Comparison of ENCODE assay signal across 8 cellular contexts in genomic region chr12:65169311-65170244, GRCh38. TPM values are rescaled to one million over a fixed set of nuclear protein-coding genes. Genes with fewer than 3 reads are reported as not detected.
DNase-seq lines count a peak whose midpoint lies in the region; ATAC-seq and TF ChIP-seq lines count a peak whose summit lies in the region.

Gene LEMD3 (plus strand): TSS chr12:65169583. CDS start chr12:65169597, 14 bp downstream.

- peak within 1 kb of the TSS; percentile 56 for H3K27ac ChIP-seq in RWPE2 (ENCODE audit: poor library complexity, severe bottlenecking)

- H3K4me3 Mint-ChIP-seq in activated T-helper 2 cell treated with anti-CD3 and anti-CD28 coated beads, Interferon-gamma antibody, Interleukin-2, Interleukin-4, amounts not matched to agents 10 μg/mL and 5 μg/mL and 100 μg/mL, durations not matched to agents 14 hours and 24 hours and 36 hours (ENCODE audit: low read depth) = peak within 1 kb of the TSS; percentile 99
- H3K4me3 Mint-ChIP-seq in naive thymus-derived CD8-positive, alpha-beta T cell = peak within 1 kb of the TSS; percentile 92 to 100 (median 100)
- H3K4me3 Mint-ChIP-seq in stimulated activated naive B cell treated with anti-CD40 and anti-IgM and Interleukin-4, amounts not matched to agents 10 μg/mL and 1 μg/mL and 100 μg/mL, for 72 hours = peak within 1 kb of the TSS; percentile 94 to 96

- peaks cover 43% of the 10 kb centered on the region for H4K20me1 ChIP-seq in Loucy (ENCODE audit: insufficient read depth, low read length, poor library complexity, severe bottlenecking)

- peak within 1 kb of the TSS; percentile 86 for H3K4me2 ChIP-seq in Loucy (ENCODE audit: low read depth, low read length, poor library complexity, severe bottlenecking)

- H3K27me3 Mint-ChIP-seq in activated T-helper 2 cell treated with anti-CD3 and anti-CD28 coated beads, Interferon-gamma antibody, Interleukin-2, Interleukin-4, amounts not matched to agents 10 μg/mL and 5 μg/mL and 100 μg/mL, durations not matched to agents 14 hours and 24 hours and 36 hours (ENCODE audit: low read depth) = peaks cover 2% of the 10 kb centered on the region
- peaks cover 0 to 6% (median 0%) of the 10 kb centered on the region in 5 donors for H3K27me3 Mint-ChIP-seq in naive thymus-derived CD8-positive, alpha-beta T cell
- peaks cover 3 to 5% of the 10 kb centered on the region in 2 donors for H3K27me3 Mint-ChIP-seq in stimulated activated naive B cell treated with anti-CD40 and anti-IgM and Interleukin-4, amounts not matched to agents 10 μg/mL and 1 μg/mL and 100 μg/mL, for 72 hours

- DNase-seq in ELR (ENCODE audit: low read depth) (peak; percentile 91), H7 (peak; percentile 94), RWPE2 (ENCODE audit: low spot score) (peak; percentile 94), fibroblast of mammary gland (ENCODE audit: low read depth) (peak; percentile 85)
- peak; percentile 88 for DNase-seq in activated T-helper 2 cell treated with anti-CD3 and anti-CD28 coated beads, Interferon-gamma antibody, Interleukin-2, Interleukin-4, amounts not matched to agents 10 μg/mL and 5 μg/mL and 100 μg/mL, durations not matched to agents 14 hours and 24 hours and 36 hours (ENCODE audit: low spot score)
- DNase-seq in naive thymus-derived CD8-positive, alpha-beta T cell = peak; percentile 88 to 97 (median 94)
- DNase-seq in stimulated activated naive B cell treated with anti-CD40 and anti-IgM and Interleukin-4, amounts not matched to agents 10 μg/mL and 1 μg/mL and 100 μg/mL, for 72 hours = peak; percentile 86

- no peaks in the 10 kb centered on the region for H3K9me2 ChIP-seq in Loucy (replicated peaks; ENCODE audit: low read depth, low read length)

- ATAC-seq in RWPE2 (ENCODE audit: low read depth) = peak; percentile 89
- peak; percentile 92 to 94 for ATAC-seq in naive thymus-derived CD8-positive, alpha-beta T cell
- ATAC-seq in stimulated activated naive B cell treated with anti-CD40 and anti-IgM and Interleukin-4, amounts not matched to agents 10 μg/mL and 1 μg/mL and 100 μg/mL, for 72 hours (replicated peaks) = peak; percentile 95 to 97

- H3K9me3 Mint-ChIP-seq in activated T-helper 2 cell treated with anti-CD3 and anti-CD28 coated beads, Interferon-gamma antibody, Interleukin-2, Interleukin-4, amounts not matched to agents 10 μg/mL and 5 μg/mL and 100 μg/mL, durations not matched to agents 14 hours and 24 hours and 36 hours = no peaks in the 10 kb centered on the region
- H3K9me3 Mint-ChIP-seq in naive thymus-derived CD8-positive, alpha-beta T cell = no peaks in the 10 kb centered on the region
- H3K9me3 Mint-ChIP-seq in stimulated activated naive B cell treated with anti-CD40 and anti-IgM and Interleukin-4, amounts not matched to agents 10 μg/mL and 1 μg/mL and 100 μg/mL, for 72 hours = no peaks in the 10 kb centered on the region

- peak within 1 kb of the TSS; percentile 90 for H3K9ac ChIP-seq in Loucy (ENCODE audit: low read depth, low read length, poor library complexity, severe bottlenecking)

- H3K27me3 ChIP-seq in H7 (ENCODE audit: control insufficient read depth, insufficient read depth, low read length) = no peaks in the 10 kb centered on the region; the same call in 1 of the 2 replicates
- H3K27me3 ChIP-seq in Loucy (ENCODE audit: insufficient read depth, low read length, poor library complexity, severe bottlenecking) = peaks cover 4% of the 10 kb centered on the region
- H3K27me3 ChIP-seq in RWPE2 (ENCODE audit: insufficient read depth, poor library complexity, severe bottlenecking) = no peaks in the 10 kb centered on the region

- H3K9me3 ChIP-seq in Loucy (ENCODE audit: insufficient read depth, low read depth, low read length) (no peaks in the 10 kb centered on the region), RWPE2 (ENCODE audit: severe bottlenecking) (no peaks in the 10 kb centered on the region)

- no peaks in the 10 kb centered on the region for H3F3A ChIP-seq in Loucy (ENCODE audit: low read depth)

- H3K4me1 ChIP-seq in Loucy (ENCODE audit: insufficient read depth, low read length, poor library complexity, severe bottlenecking) = peaks cover 28% of the 10 kb centered on the region
- H3K4me1 ChIP-seq in RWPE2 (ENCODE audit: insufficient read depth, poor library complexity, severe bottlenecking) = peaks cover 24% of the 10 kb centered on the region

- no peaks in the 10 kb centered on the region for H3K36me3 ChIP-seq in H7 (replicated peaks; ENCODE audit: control insufficient read depth, insufficient read depth, low read length)
- H3K36me3 ChIP-seq in Loucy (ENCODE audit: insufficient read depth, low read length) = no peaks in the 10 kb centered on the region
- peaks cover 27% of the 10 kb centered on the region for H3K36me3 ChIP-seq in RWPE2 (ENCODE audit: low read depth)

- peak within 1 kb of the TSS; percentile 98 for H2AFZ ChIP-seq in Loucy (ENCODE audit: low read length)

- peaks cover 63% of the 10 kb centered on the region for H3K79me2 ChIP-seq in Loucy (ENCODE audit: insufficient read depth, low read length)

- intact Hi-C loops in activated T-helper 2 cell treated with anti-CD3 and anti-CD28 coated beads, Interferon-gamma antibody, Interleukin-2, Interleukin-4, amounts not matched to agents 10 μg/mL and 5 μg/mL and 100 μg/mL, durations not matched to agents 14 hours and 24 hours and 36 hours (cut with micrococcal nuclease) = loop anchor here (1.0 to 2.0 kb wide), 4 partner anchors 13 to 559 kb away; partner anchors contain the start of gene RASSF3

- TF ChIP-seq CTCF in Loucy (conservative IDR thresholded peaks at IDR 0.05; ENCODE audit: low read length) = no peak
- no peak for TF ChIP-seq CTCF in RWPE2 (IDR thresholded peaks at IDR 0.05; ENCODE audit: poor library complexity, severe bottlenecking)
- TF ChIP-seq CTCF in fibroblast of mammary gland (conservative IDR thresholded peaks at IDR 0.05; ENCODE audit: control insufficient read depth, insufficient read depth, low read depth, low read length) = no peak

- peaks cover 24% of the 10 kb centered on the region for H3K4me1 Mint-ChIP-seq in activated T-helper 2 cell treated with anti-CD3 and anti-CD28 coated beads, Interferon-gamma antibody, Interleukin-2, Interleukin-4, amounts not matched to agents 10 μg/mL and 5 μg/mL and 100 μg/mL, durations not matched to agents 14 hours and 24 hours and 36 hours (ENCODE audit: low read depth)
- H3K4me1 Mint-ChIP-seq in naive thymus-derived CD8-positive, alpha-beta T cell = peaks cover 18 to 37% (median 34%) of the 10 kb centered on the region in 4 donors
- peaks cover 9 to 26% of the 10 kb centered on the region in 2 donors for H3K4me1 Mint-ChIP-seq in stimulated activated naive B cell treated with anti-CD40 and anti-IgM and Interleukin-4, amounts not matched to agents 10 μg/mL and 1 μg/mL and 100 μg/mL, for 72 hours

- POLR2A ChIA-PET in naive thymus-derived CD8-positive, alpha-beta T cell (lab: Charles Lee) = interaction anchor here (0.7 to 2.2 kb wide), 13 partner anchors 8 to 1132 kb away, joined by 3 to 19 read pairs (median 5); partner anchors contain the start of gene HELB

- peaks cover 25% of the 10 kb centered on the region for H3K36me3 Mint-ChIP-seq in activated T-helper 2 cell treated with anti-CD3 and anti-CD28 coated beads, Interferon-gamma antibody, Interleukin-2, Interleukin-4, amounts not matched to agents 10 μg/mL and 5 μg/mL and 100 μg/mL, durations not matched to agents 14 hours and 24 hours and 36 hours (ENCODE audit: low read depth)
- H3K36me3 Mint-ChIP-seq in naive thymus-derived CD8-positive, alpha-beta T cell = peaks cover 0 to 11% (median 0%) of the 10 kb centered on the region in 3 donors
- peaks cover 2 to 4% of the 10 kb centered on the region in 2 donors for H3K36me3 Mint-ChIP-seq in stimulated activated naive B cell treated with anti-CD40 and anti-IgM and Interleukin-4, amounts not matched to agents 10 μg/mL and 1 μg/mL and 100 μg/mL, for 72 hours

- peak within 1 kb of the TSS; percentile 99 for H3K27ac Mint-ChIP-seq in activated T-helper 2 cell treated with anti-CD3 and anti-CD28 coated beads, Interferon-gamma antibody, Interleukin-2, Interleukin-4, amounts not matched to agents 10 μg/mL and 5 μg/mL and 100 μg/mL, durations not matched to agents 14 hours and 24 hours and 36 hours
- peak within 1 kb of the TSS; percentile 97 to 100 (median 100) for H3K27ac Mint-ChIP-seq in naive thymus-derived CD8-positive, alpha-beta T cell
- H3K27ac Mint-ChIP-seq in stimulated activated naive B cell treated with anti-CD40 and anti-IgM and Interleukin-4, amounts not matched to agents 10 μg/mL and 1 μg/mL and 100 μg/mL, for 72 hours = peak within 1 kb of the TSS; percentile 97

- H3K4me3 ChIP-seq in H7 (ENCODE audit: insufficient read depth, low read depth, low read length) = peak within 1 kb of the TSS; percentile 90
- H3K4me3 ChIP-seq in Loucy (ENCODE audit: low read length, poor library complexity, severe bottlenecking) = peak within 1 kb of the TSS; percentile 84
- peak within 1 kb of the TSS; percentile 70 for H3K4me3 ChIP-seq in RWPE2 (ENCODE audit: severe bottlenecking)
- H3K4me3 ChIP-seq in fibroblast of mammary gland (ENCODE audit: control insufficient read depth, low read depth, low read length) = peak within 1 kb of the TSS; percentile 75

RNA-seq across cellular contexts. Expression of gene LEMD3, which starts in this region (rescaled TPM):
- 20.5 and 28.3 TPM in 2 replicates for total RNA-seq in H7 (2014; rRNA removed; shearing (Covaris generic))
- 26.7 and 29.2 TPM in 2 replicates for total RNA-seq in activated T-helper 2 cell treated with anti-CD3 and anti-CD28 coated beads, Interferon-gamma antibody, Interleukin-2, Interleukin-4, amounts not matched to agents 10 μg/mL and 5 μg/mL and 100 μg/mL, durations not matched to agents 14 hours and 24 hours and 36 hours
- total RNA-seq in naive thymus-derived CD8-positive, alpha-beta T cell = 10 to 100 TPM; 62.1 to 62.9 TPM
- 10 to 100 TPM; 28.2 to 31.5 (median 30.9) TPM for polyA plus RNA-seq in naive thymus-derived CD8-positive, alpha-beta T cell

Comparison
In these comparisons a context has a peak if more than half of its experiments do, and no peak if none do; other contexts are left out.
1. Peak in every context shown above with its lines: DNase-seq, ATAC-seq, H3K4me3 ChIP-seq and H3K27ac ChIP-seq.